Comparison of ENCODE assay signal across 13 cellular contexts in the genomic region with DNA sequence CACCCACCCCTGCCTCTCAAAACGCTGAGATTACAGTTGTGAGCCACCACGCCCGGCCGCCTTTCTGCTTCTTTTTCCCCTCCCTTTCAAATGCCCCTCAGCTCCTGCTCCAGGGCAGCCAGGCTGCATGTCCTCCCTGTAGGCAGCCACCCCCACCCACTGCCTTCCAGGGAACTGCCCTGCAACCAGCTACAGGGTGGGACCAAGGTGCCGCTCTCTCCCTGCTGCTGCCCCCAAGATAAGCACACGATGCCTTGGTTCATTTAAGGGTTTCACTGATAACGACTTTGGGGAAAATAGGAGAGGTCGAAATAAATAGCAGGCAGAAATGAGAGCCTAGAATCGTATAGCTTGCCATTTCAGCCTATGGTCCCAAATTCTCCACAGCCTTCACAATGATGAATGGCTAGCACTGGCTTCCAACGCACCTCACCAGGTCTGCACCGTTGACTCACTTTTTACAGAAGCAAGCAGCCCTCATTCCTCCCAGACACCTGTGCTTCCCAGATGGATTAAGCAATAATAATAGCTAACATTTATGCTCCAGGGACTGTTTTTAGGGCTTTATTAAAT. TPM values are rescaled to one million over a fixed set of nuclear protein-coding genes. Genes with fewer than 3 reads are reported as not detected.
A peak's percentile ranks its signal among the peaks of the same experiment; 100 is the strongest.
DNase-seq lines count a peak whose midpoint lies in the region; ATAC-seq and TF ChIP-seq lines count a peak whose summit lies in the region.
"Had no signal": no experiment of that assay in that cellular context is flagged by ENCODE, and none has a peak within 500 bp of the region (broad histone marks: within the 10 kb centered on the region; RNA-seq: fewer than 3 reads in every experiment).

No MANE protein-coding gene starts in this region.

- H3K4me3 Mint-ChIP-seq in activated CD8-positive, alpha-beta T cell treated with anti-CD3 and anti-CD28 coated beads for 36 hours = no peak overlapping the region
- no peak overlapping the region for H3K4me3 Mint-ChIP-seq in activated CD8-positive, alpha-beta T cell treated with anti-CD3 and anti-CD28 coated beads, Interleukin-2, amount 10 ng/mL, durations not matched to agents 7 days and 5 days
- no peak overlapping the region for H3K4me3 Mint-ChIP-seq in activated T-helper 17 cell treated with anti-CD3 and anti-CD28 coated beads, Interleukin-2, amount 50 U/mL, for 72 hours
- H3K4me3 Mint-ChIP-seq in stimulated activated effector memory CD8-positive, alpha-beta T cell treated with anti-CD3 and anti-CD28 coated beads, Interleukin-12 subunit alpha, Interleukin-12 subunit beta, amount 100 ng/mL, for 72 hours = no peak overlapping the region

- H3K4me1 Mint-ChIP-seq in activated CD8-positive, alpha-beta T cell treated with anti-CD3 and anti-CD28 coated beads for 36 hours (ENCODE audit: low read depth) = peaks cover 44% of the 10 kb centered on the region
- H3K4me1 Mint-ChIP-seq in activated CD8-positive, alpha-beta T cell treated with anti-CD3 and anti-CD28 coated beads, Interleukin-2, amount 10 ng/mL, durations not matched to agents 7 days and 5 days (ENCODE audit: low read depth) = peaks cover 19% of the 10 kb centered on the region
- peaks cover 18% of the 10 kb centered on the region for H3K4me1 Mint-ChIP-seq in activated T-helper 17 cell treated with anti-CD3 and anti-CD28 coated beads, Interleukin-2, amount 50 U/mL, for 72 hours
- peaks cover 36% of the 10 kb centered on the region for H3K4me1 Mint-ChIP-seq in stimulated activated effector memory CD8-positive, alpha-beta T cell treated with anti-CD3 and anti-CD28 coated beads, Interleukin-12 subunit alpha, Interleukin-12 subunit beta, amount 100 ng/mL, for 72 hours

- peak overlapping the region; percentile 63 for H3K27ac Mint-ChIP-seq in activated CD8-positive, alpha-beta T cell treated with anti-CD3 and anti-CD28 coated beads for 36 hours
- no peak overlapping the region for H3K27ac Mint-ChIP-seq in activated CD8-positive, alpha-beta T cell treated with anti-CD3 and anti-CD28 coated beads, Interleukin-2, amount 10 ng/mL, durations not matched to agents 7 days and 5 days
- peak overlapping the region; percentile 74 for H3K27ac Mint-ChIP-seq in activated T-helper 17 cell treated with anti-CD3 and anti-CD28 coated beads, Interleukin-2, amount 50 U/mL, for 72 hours
- H3K27ac Mint-ChIP-seq in stimulated activated effector memory CD8-positive, alpha-beta T cell treated with anti-CD3 and anti-CD28 coated beads, Interleukin-12 subunit alpha, Interleukin-12 subunit beta, amount 100 ng/mL, for 72 hours = peak overlapping the region; percentile 43

- H3K36me3 Mint-ChIP-seq in activated CD8-positive, alpha-beta T cell treated with anti-CD3 and anti-CD28 coated beads for 36 hours (ENCODE audit: low read depth) = peaks cover 43% of the 10 kb centered on the region
- peaks cover 25% of the 10 kb centered on the region for H3K36me3 Mint-ChIP-seq in activated CD8-positive, alpha-beta T cell treated with anti-CD3 and anti-CD28 coated beads, Interleukin-2, amount 10 ng/mL, durations not matched to agents 7 days and 5 days (ENCODE audit: low read depth)
- H3K36me3 Mint-ChIP-seq in activated T-helper 17 cell treated with anti-CD3 and anti-CD28 coated beads, Interleukin-2, amount 50 U/mL, for 72 hours (ENCODE audit: low read depth) = peaks cover 73% of the 10 kb centered on the region
- peaks cover 58% of the 10 kb centered on the region for H3K36me3 Mint-ChIP-seq in stimulated activated effector memory CD8-positive, alpha-beta T cell treated with anti-CD3 and anti-CD28 coated beads, Interleukin-12 subunit alpha, Interleukin-12 subunit beta, amount 100 ng/mL, for 72 hours

- POLR2A ChIA-PET in activated CD8-positive, alpha-beta T cell treated with anti-CD3 and anti-CD28 coated beads for 36 hours (lab: Charles Lee) = interaction anchor here (0.6 kb wide), 1 partner anchor 98 kb away, joined by 3 read pairs; no protein-coding TSS in a partner anchor
- POLR2A ChIA-PET in activated CD8-positive, alpha-beta T cell treated with anti-CD3 and anti-CD28 coated beads, Interleukin-2, amount 10 ng/mL, durations not matched to agents 7 days and 5 days (lab: Charles Lee) = interaction anchor here (0.6 kb wide), 1 partner anchor 28 kb away, joined by 3 read pairs; no protein-coding TSS in a partner anchor
- POLR2A ChIA-PET in GM10248 (lab: Yijun Ruan, JAX) = no interaction called here

- H3K9me3 Mint-ChIP-seq in activated CD8-positive, alpha-beta T cell treated with anti-CD3 and anti-CD28 coated beads for 36 hours = no peaks in the 10 kb centered on the region
- H3K9me3 Mint-ChIP-seq in activated CD8-positive, alpha-beta T cell treated with anti-CD3 and anti-CD28 coated beads, Interleukin-2, amount 10 ng/mL, durations not matched to agents 7 days and 5 days (ENCODE audit: insufficient read depth) = no peaks in the 10 kb centered on the region
- H3K9me3 Mint-ChIP-seq in activated T-helper 17 cell treated with anti-CD3 and anti-CD28 coated beads, Interleukin-2, amount 50 U/mL, for 72 hours = no peaks in the 10 kb centered on the region
- no peaks in the 10 kb centered on the region for H3K9me3 Mint-ChIP-seq in stimulated activated effector memory CD8-positive, alpha-beta T cell treated with anti-CD3 and anti-CD28 coated beads, Interleukin-12 subunit alpha, Interleukin-12 subunit beta, amount 100 ng/mL, for 72 hours

- ATAC-seq in activated CD8-positive, alpha-beta T cell treated with anti-CD3 and anti-CD28 coated beads for 36 hours = no peak
- ATAC-seq in activated CD8-positive, alpha-beta T cell treated with anti-CD3 and anti-CD28 coated beads, Interleukin-2, amount 10 ng/mL, durations not matched to agents 7 days and 5 days = no peak
- no peak for ATAC-seq in activated T-helper 17 cell treated with anti-CD3 and anti-CD28 coated beads, Interleukin-2, amount 50 U/mL, for 72 hours (replicated peaks)
- no peak for ATAC-seq in stimulated activated effector memory CD8-positive, alpha-beta T cell treated with anti-CD3 and anti-CD28 coated beads, Interleukin-12 subunit alpha, Interleukin-12 subunit beta, amount 100 ng/mL, for 72 hours
- ATAC-seq in HG03095 (IDR thresholded peaks at IDR 0.05; ENCODE audit: unreplicated experiment) = no peak

- TF ChIP-seq CTCF in activated CD8-positive, alpha-beta T cell treated with anti-CD3 and anti-CD28 coated beads for 36 hours (IDR thresholded peaks at IDR 0.05) = no peak
- no peak for TF ChIP-seq CTCF in GM10248 (IDR thresholded peaks at IDR 0.05; ENCODE audit: control extremely low read depth, extremely low read depth, low read depth, missing control alignments)

- no peaks in the 10 kb centered on the region for H3K27me3 Mint-ChIP-seq in activated CD8-positive, alpha-beta T cell treated with anti-CD3 and anti-CD28 coated beads for 36 hours
- H3K27me3 Mint-ChIP-seq in activated CD8-positive, alpha-beta T cell treated with anti-CD3 and anti-CD28 coated beads, Interleukin-2, amount 10 ng/mL, durations not matched to agents 7 days and 5 days (ENCODE audit: low read depth) = no peaks in the 10 kb centered on the region
- no peaks in the 10 kb centered on the region for H3K27me3 Mint-ChIP-seq in activated T-helper 17 cell treated with anti-CD3 and anti-CD28 coated beads, Interleukin-2, amount 50 U/mL, for 72 hours

- CTCF ChIA-PET in activated CD8-positive, alpha-beta T cell treated with anti-CD3 and anti-CD28 coated beads for 36 hours (lab: Charles Lee) = interaction anchor here (0.8 to 2.6 kb wide), 2 partner anchors 101 to 112 kb away, joined by 3 to 12 read pairs; no protein-coding TSS in a partner anchor
- CTCF ChIA-PET in activated CD8-positive, alpha-beta T cell treated with anti-CD3 and anti-CD28 coated beads, Interleukin-2, amount 10 ng/mL, durations not matched to agents 7 days and 5 days (lab: Charles Lee) = interaction anchor here (3.3 kb wide), 1 partner anchor 17 kb away, joined by 14 read pairs; no protein-coding TSS in a partner anchor
- CTCF ChIA-PET in GM10248 (lab: Yijun Ruan, JAX) = interaction anchor here (1.7 kb wide), 1 partner anchor 18 kb away, joined by 3 read pairs; no protein-coding TSS in a partner anchor

- intact Hi-C loops in activated CD8-positive, alpha-beta T cell treated with anti-CD3 and anti-CD28 coated beads for 36 hours (cut with micrococcal nuclease) = loop anchor here (5.0 kb wide), 1 partner anchor 39 kb away; no protein-coding TSS in a partner anchor

- no peak for DNase-seq in activated CD8-positive, alpha-beta T cell treated with anti-CD3 and anti-CD28 coated beads for 36 hours
- no peak for DNase-seq in activated CD8-positive, alpha-beta T cell treated with anti-CD3 and anti-CD28 coated beads, Interleukin-2, amount 10 ng/mL, durations not matched to agents 7 days and 5 days
- DNase-seq in HUDEP-2 (lab: John Stamatoyannopoulos, UW; ENCODE audit: unreplicated experiment in 76 of 76) (peak in 75 of 76 experiments; percentile 13 to 94 (median 80)), GM10248 (ENCODE audit: extremely low spot score) (no peak)
- DNase-seq in stimulated activated effector memory CD8-positive, alpha-beta T cell treated with anti-CD3 and anti-CD28 coated beads, Interleukin-12 subunit alpha, Interleukin-12 subunit beta, amount 100 ng/mL, for 72 hours (ENCODE audit: low spot score in 2 of 2) = no peak
- DNase-seq: COR-L47, GF-D8, NCI-H1048, NCI-H1436 treated with DMSO at 0.1 percent for 48 hours, NCI-H2029 treated with DMSO at 0.1 percent for 48 hours, NCI-H774 had no signal

RNA-seq across cellular contexts. Expression of a gene that starts 40.7 kb away (rescaled TPM):
- total RNA-seq in activated CD8-positive, alpha-beta T cell treated with anti-CD3 and anti-CD28 coated beads for 36 hours = 1 to 10 TPM; 5.1 to 5.5 TPM
- 1 to 10 TPM; 4.4 to 4.6 TPM for total RNA-seq in activated CD8-positive, alpha-beta T cell treated with anti-CD3 and anti-CD28 coated beads, Interleukin-2, amount 10 ng/mL, durations not matched to agents 7 days and 5 days
- 1 to 10 TPM; 6.2 to 8.0 TPM for total RNA-seq in activated T-helper 17 cell treated with anti-CD3 and anti-CD28 coated beads, Interleukin-2, amount 50 U/mL, for 72 hours

Comparison
In these comparisons a context has a peak if more than half of its experiments do, and no peak if none do; other contexts are left out.
1. DNase-seq: peak in HUDEP-2 (75 of 76); none in activated CD8-positive, alpha-beta T cell treated with anti-CD3 and anti-CD28 coated beads for 36 hours (single experiment), activated CD8-positive, alpha-beta T cell treated with anti-CD3 and anti-CD28 coated beads, Interleukin-2, amount 10 ng/mL, durations not matched to agents 7 days and 5 days (single experiment), stimulated activated effector memory CD8-positive, alpha-beta T cell treated with anti-CD3 and anti-CD28 coated beads, Interleukin-12 subunit alpha, Interleukin-12 subunit beta, amount 100 ng/mL, for 72 hours (0 of 2) and GM10248 (single experiment).